In genomic region chr15:98791046-98791701, GRCh38 we compare ENCODE assay signal across 19 cellular contexts.
"Had no signal": no experiment of that assay in that cellular context is flagged by ENCODE, and none has a peak within 500 bp of the region (broad histone marks: within the 10 kb centered on the region; RNA-seq: fewer than 3 reads in every experiment).

No MANE protein-coding gene starts in this region.

- H3K27me3 ChIP-seq: heart right ventricle, ovary, tibial artery, uterus had no signal

- H3K36me3 ChIP-seq: heart right ventricle, left ventricle myocardium inferior, ovary, tibial artery, uterus had no signal

- H3K27ac ChIP-seq: left ventricle myocardium inferior, ovary, tibial artery, uterus had no signal

- H3K4me3 ChIP-seq: heart right ventricle, left ventricle myocardium inferior, ovary, tibial artery, uterus had no signal

- FAIRE-seq: frontal cortex, kidney had no signal

- ATAC-seq: esophagus mucosa, heart right ventricle had no signal

- H3K27me3 Mint-ChIP-seq: activated CD4-positive, alpha-beta T cell treated with anti-CD3 and anti-CD28 coated beads, Interleukin-2, amount 10 ng/mL, durations not matched to agents 24 days and 14 days had no signal

- DNase-seq: activated B cell treated with CpG ODN at 0.5 μM for 24 hours; activated CD4-positive, alpha-beta T cell treated with anti-CD3 and anti-CD28 coated beads, Interleukin-2, amount 10 ng/mL, durations not matched to agents 24 days and 14 days; activated naive CD4-positive, alpha-beta T cell treated with anti-CD3 and anti-CD28 coated beads, Interleukin-2, amount 50 U/mL, for 16 hours; amygdala; cerebellar nuclear complex; dermis blood vessel endothelial cell; endodermal cell; heart right ventricle; kidney; left ventricle myocardium inferior; mesenchymal stem cell; nephron progenitor cell; ovary; stimulated activated CD4-positive, alpha-beta T cell treated with anti-CD3 and anti-CD28 coated beads, Interleukin-15, amount 100 ng/mL, for 24 hours; stimulated activated CD4-positive, alpha-beta T cell treated with anti-CD3 and anti-CD28 coated beads, Interleukin-4, amount 100 ng/mL, for 24 hours; tibial artery; uterus had no signal

- H3K9me3 ChIP-seq: heart right ventricle, left ventricle myocardium inferior, ovary, tibial artery, uterus had no signal

- H3K4me1 Mint-ChIP-seq: activated B cell treated with CpG ODN at 0.5 μM for 24 hours had no signal

- H3K4me3 Mint-ChIP-seq: activated B cell treated with CpG ODN at 0.5 μM for 24 hours; activated CD4-positive, alpha-beta T cell treated with anti-CD3 and anti-CD28 coated beads, Interleukin-2, amount 10 ng/mL, durations not matched to agents 24 days and 14 days; endodermal cell; nephron progenitor cell had no signal

- H3K9me3 Mint-ChIP-seq: activated B cell treated with CpG ODN at 0.5 μM for 24 hours; activated CD4-positive, alpha-beta T cell treated with anti-CD3 and anti-CD28 coated beads, Interleukin-2, amount 10 ng/mL, durations not matched to agents 24 days and 14 days; endodermal cell; nephron progenitor cell had no signal

- H3K27ac Mint-ChIP-seq: activated B cell treated with CpG ODN at 0.5 μM for 24 hours; activated CD4-positive, alpha-beta T cell treated with anti-CD3 and anti-CD28 coated beads, Interleukin-2, amount 10 ng/mL, durations not matched to agents 24 days and 14 days; nephron progenitor cell had no signal
